26 cellular contexts compared by ENCODE assay signal in the genomic region with DNA sequence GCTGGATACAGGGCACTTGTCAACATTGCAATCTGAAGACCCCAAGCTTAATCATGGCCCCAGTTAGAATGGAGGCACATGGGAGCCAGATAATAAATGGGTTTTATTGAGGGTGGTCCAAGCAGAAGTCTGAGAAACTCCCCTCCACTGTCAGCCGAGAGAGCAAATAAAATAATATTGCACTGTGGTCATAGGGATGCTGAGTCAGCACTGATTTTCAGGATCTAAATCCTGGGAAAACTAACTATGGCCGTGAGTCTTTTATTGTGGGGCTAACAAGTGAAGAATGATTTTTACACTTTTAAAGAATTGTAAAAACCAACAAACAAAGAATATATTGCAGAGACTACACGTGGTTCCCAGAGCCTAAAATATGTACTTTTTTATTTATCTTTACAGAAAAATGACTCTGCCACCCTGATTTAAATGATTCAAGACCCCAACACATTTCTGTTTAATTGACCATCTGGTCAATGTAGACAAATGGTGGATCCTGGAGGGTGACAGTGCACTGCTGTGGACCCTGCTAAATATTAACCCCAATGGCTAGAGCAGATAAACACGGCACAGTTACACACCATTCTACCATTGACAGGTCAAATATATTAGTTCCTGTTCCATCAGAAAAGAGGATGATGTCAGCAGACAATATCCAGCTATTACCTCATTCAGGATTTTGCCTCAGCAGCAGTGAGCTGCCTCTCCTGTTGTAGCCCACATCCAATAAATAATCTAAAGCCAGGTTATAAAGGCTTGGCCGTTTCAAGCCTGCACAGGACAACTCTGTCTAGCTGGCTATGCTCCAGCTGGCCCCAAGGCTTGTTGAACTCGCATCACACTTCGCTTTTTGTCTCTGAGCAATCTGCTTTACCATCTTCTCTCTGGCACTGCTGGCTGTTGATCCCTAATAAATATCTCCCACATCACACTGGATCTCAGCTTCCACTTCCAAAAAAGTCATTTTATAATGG. TPM values are rescaled to one million over a fixed set of nuclear protein-coding genes. Genes with fewer than 3 reads are reported as not detected.
"Had no signal": no experiment of that assay in that cellular context is flagged by ENCODE, and none has a peak within 500 bp of the region (broad histone marks: within the 10 kb centered on the region; RNA-seq: fewer than 3 reads in every experiment).

No MANE protein-coding gene starts in this region.

- H3K36me3 ChIP-seq: neutrophil, pancreas, sigmoid colon, stomach had no signal

- FAIRE-seq: frontal cortex, keratinocyte, pancreas, TTC549 had no signal

- H3K27me3 ChIP-seq: body of pancreas, neutrophil, pancreas, sigmoid colon, stomach had no signal

- H3K4me3 Mint-ChIP-seq: activated CD4-positive, alpha-beta memory T cell treated with anti-CD3 and anti-CD28 coated beads for 36 hours; activated naive CD8-positive, alpha-beta T cell treated with anti-CD3 and anti-CD28 coated beads, Interleukin-2, amount 10 ng/mL, durations not matched to agents 7 days and 5 days; central memory CD8-positive, alpha-beta T cell; naive thymus-derived CD8-positive, alpha-beta T cell; stimulated activated effector memory CD8-positive, alpha-beta T cell treated with anti-CD3 and anti-CD28 coated beads, Interleukin-12 subunit alpha, Interleukin-12 subunit beta, amount 100 ng/mL, for 72 hours had no signal

- H3K27ac ChIP-seq: body of pancreas, coronary artery, neutrophil, pancreas, sigmoid colon, stomach had no signal

- DNase-seq: activated CD4-positive, alpha-beta memory T cell treated with anti-CD3 and anti-CD28 coated beads for 36 hours; activated naive CD4-positive, alpha-beta T cell treated with Interleukin-2 at 50 U/mL for 16 hours; activated naive CD8-positive, alpha-beta T cell treated with anti-CD3 and anti-CD28 coated beads, Interleukin-2, amount 10 ng/mL, durations not matched to agents 7 days and 5 days; activated T-cell treated with anti-CD3 and anti-CD28 coated beads, Interleukin-2, amount 50 U/mL, for 1 hour; amygdala; body of pancreas; erythroblast; head of caudate nucleus; mucosa of descending colon; naive thymus-derived CD8-positive, alpha-beta T cell; pancreas; sigmoid colon; stimulated activated CD4-positive, alpha-beta T cell treated with anti-CD3 and anti-CD28 coated beads, Interleukin-4, amount 100 ng/mL, for 24 hours; stomach; trophoblast cell had no signal

- H3K9me3 Mint-ChIP-seq: activated T-helper 2 cell treated with anti-CD3 and anti-CD28 coated beads, Interferon-gamma antibody, Interleukin-2, Interleukin-4, amounts not matched to agents 10 μg/mL and 5 μg/mL and 100 μg/mL, durations not matched to agents 14 hours and 24 hours and 36 hours had no signal

- H3K36me3 Mint-ChIP-seq: activated CD4-positive, alpha-beta memory T cell treated with anti-CD3 and anti-CD28 coated beads for 36 hours; activated naive CD8-positive, alpha-beta T cell treated with anti-CD3 and anti-CD28 coated beads, Interleukin-2, amount 10 ng/mL, durations not matched to agents 7 days and 5 days; naive thymus-derived CD8-positive, alpha-beta T cell; stimulated activated effector memory CD8-positive, alpha-beta T cell treated with anti-CD3 and anti-CD28 coated beads, Interleukin-12 subunit alpha, Interleukin-12 subunit beta, amount 100 ng/mL, for 72 hours had no signal

- H3K9me3 ChIP-seq: body of pancreas, mucosa of descending colon, neutrophil, pancreas, sigmoid colon had no signal

- H3K27ac Mint-ChIP-seq: activated CD4-positive, alpha-beta memory T cell treated with anti-CD3 and anti-CD28 coated beads for 36 hours; activated naive CD8-positive, alpha-beta T cell treated with anti-CD3 and anti-CD28 coated beads, Interleukin-2, amount 10 ng/mL, durations not matched to agents 7 days and 5 days; activated T-helper 2 cell treated with anti-CD3 and anti-CD28 coated beads, Interferon-gamma antibody, Interleukin-2, Interleukin-4, amounts not matched to agents 10 μg/mL and 5 μg/mL and 100 μg/mL, durations not matched to agents 14 hours and 24 hours and 36 hours; stimulated activated effector memory CD8-positive, alpha-beta T cell treated with anti-CD3 and anti-CD28 coated beads, Interleukin-12 subunit alpha, Interleukin-12 subunit beta, amount 100 ng/mL, for 72 hours had no signal

- H3K4me3 ChIP-seq: body of pancreas, coronary artery, mucosa of descending colon, pancreas, sigmoid colon, stomach had no signal

- H3K27me3 Mint-ChIP-seq: activated CD4-positive, alpha-beta memory T cell treated with anti-CD3 and anti-CD28 coated beads for 36 hours; activated naive CD8-positive, alpha-beta T cell treated with anti-CD3 and anti-CD28 coated beads, Interleukin-2, amount 10 ng/mL, durations not matched to agents 7 days and 5 days; central memory CD8-positive, alpha-beta T cell; naive thymus-derived CD8-positive, alpha-beta T cell had no signal

- H3K4me1 Mint-ChIP-seq: activated naive CD8-positive, alpha-beta T cell treated with anti-CD3 and anti-CD28 coated beads, Interleukin-2, amount 10 ng/mL, durations not matched to agents 7 days and 5 days; central memory CD8-positive, alpha-beta T cell; naive thymus-derived CD8-positive, alpha-beta T cell; stimulated activated effector memory CD8-positive, alpha-beta T cell treated with anti-CD3 and anti-CD28 coated beads, Interleukin-12 subunit alpha, Interleukin-12 subunit beta, amount 100 ng/mL, for 72 hours had no signal

- H3K4me1 ChIP-seq: body of pancreas, pancreas, sigmoid colon, stomach had no signal

RNA-seq across cellular contexts. Expression of a gene that starts 31.4 kb away (rescaled TPM):
- total RNA-seq: activated CD4-positive, alpha-beta memory T cell treated with anti-CD3 and anti-CD28 coated beads for 36 hours; activated naive CD8-positive, alpha-beta T cell treated with anti-CD3 and anti-CD28 coated beads, Interleukin-2, amount 10 ng/mL, durations not matched to agents 7 days and 5 days; activated T-helper 2 cell treated with anti-CD3 and anti-CD28 coated beads, Interferon-gamma antibody, Interleukin-2, Interleukin-4, amounts not matched to agents 10 μg/mL and 5 μg/mL and 100 μg/mL, durations not matched to agents 14 hours and 24 hours and 36 hours; body of pancreas; left lobe of liver; lung microvascular endothelial cell; mucosa of descending colon; T-helper 2 cell treated with Interferon-gamma antibody and Interleukin-4, amounts not matched to agents 100 ng/mL and 5 ng/mL, for 36 hours had no signal
- polyA plus RNA-seq: naive thymus-derived CD8-positive, alpha-beta T cell had no signal
